ENCODE assay signal across 1 cellular context in genomic region chr13:71320452-71320851, GRCh38.
TF ChIP-seq lines count a peak whose summit lies in the region.

No MANE protein-coding gene starts in this region.

TF ChIP-seq in HepG2, 621 proteins besides CTCF, POLR2A, EP300 and RAD21 (continued from another document):
- TF ChIP-seq ZNF407 (CRISPR knock-in tag; IDR thresholded peaks at IDR 0.05; ENCODE audit: not compliant biosample characterization) = no peak
- TF ChIP-seq ZNF704 (CRISPR knock-in tag; IDR thresholded peaks at IDR 0.05; ENCODE audit: borderline replicate concordance) = no peak
- TF ChIP-seq E2F1 (CRISPR knock-in tag; IDR thresholded peaks at IDR 0.05) = no peak
- no peak for TF ChIP-seq FOXM1 (CRISPR knock-in tag; IDR thresholded peaks at IDR 0.05)
- no peak for TF ChIP-seq ZNF672 (CRISPR knock-in tag; IDR thresholded peaks at IDR 0.05)
- TF ChIP-seq IRX3 (CRISPR knock-in tag; IDR thresholded peaks at IDR 0.05; ENCODE audit: borderline replicate concordance, low read depth) = no peak
- TF ChIP-seq FOSL1 (CRISPR knock-in tag; IDR thresholded peaks at IDR 0.05; ENCODE audit: borderline replicate concordance) = no peak
- no peak for TF ChIP-seq RNF219 (CRISPR knock-in tag; IDR thresholded peaks at IDR 0.05)
- no peak for TF ChIP-seq FUBP1 (CRISPR knock-in tag; IDR thresholded peaks at IDR 0.05; ENCODE audit: borderline replicate concordance)
- peak; percentile 57; the same call in 1 of the 2 replicates for TF ChIP-seq SMC3 (IDR thresholded peaks at IDR 0.05; ENCODE audit: low read length)
- no peak for TF ChIP-seq ZBTB34 (CRISPR knock-in tag; IDR thresholded peaks at IDR 0.05)
- no peak for TF ChIP-seq RARA (CRISPR knock-in tag; IDR thresholded peaks at IDR 0.05)
- no peak for TF ChIP-seq HOXD1 (CRISPR knock-in tag; IDR thresholded peaks at IDR 0.05)
- no peak for TF ChIP-seq YEATS2 (CRISPR knock-in tag; IDR thresholded peaks at IDR 0.05; ENCODE audit: borderline replicate concordance)
- no peak for TF ChIP-seq NFIB (CRISPR knock-in tag; IDR thresholded peaks at IDR 0.05; ENCODE audit: borderline replicate concordance)
- no peak for TF ChIP-seq SETDB1 (CRISPR knock-in tag; IDR thresholded peaks at IDR 0.05; ENCODE audit: borderline replicate concordance)
- TF ChIP-seq CHCHD3 (CRISPR knock-in tag; IDR thresholded peaks at IDR 0.05) = no peak
- no peak for TF ChIP-seq NONO (IDR thresholded peaks at IDR 0.05)
- no peak for TF ChIP-seq NONO (CRISPR knock-in tag; conservative IDR thresholded peaks at IDR 0.05)
- TF ChIP-seq MAFF (IDR thresholded peaks at IDR 0.05; ENCODE audit: low read depth, low read length) = 0 out of 2 replicates have a peak, but pooled peaks have one; percentile 28
